In the genomic region with DNA sequence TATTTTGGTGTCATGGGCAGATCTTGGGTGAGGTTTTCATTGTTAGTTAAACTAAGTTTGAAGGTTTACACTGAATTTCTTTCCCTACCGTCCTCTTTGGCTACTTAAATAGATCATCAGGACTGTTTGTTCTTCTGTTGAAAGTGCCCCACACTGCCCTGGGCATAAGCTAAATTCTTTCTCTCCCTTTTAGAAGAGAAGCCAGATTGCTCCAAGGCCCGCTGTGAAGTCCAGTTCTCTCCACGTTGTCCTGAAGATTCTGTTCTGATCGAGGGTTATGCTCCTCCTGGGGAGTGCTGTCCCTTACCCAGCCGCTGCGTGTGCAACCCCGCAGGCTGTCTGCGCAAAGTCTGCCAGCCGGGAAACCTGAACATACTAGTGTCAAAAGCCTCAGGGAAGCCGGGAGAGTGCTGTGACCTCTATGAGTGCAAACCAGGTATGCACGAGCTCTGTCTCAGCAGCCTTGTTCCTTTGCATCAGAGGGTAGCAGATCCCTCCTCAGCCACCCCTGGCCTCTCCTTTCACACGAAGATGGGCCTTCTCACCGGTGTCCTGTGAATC, we compare ENCODE assay signal across 1 cellular context.
TF ChIP-seq lines count a peak whose summit lies in the region.

No MANE protein-coding gene starts in this region.

TF ChIP-seq in WTC11, 78 proteins besides CTCF, POLR2A, EP300 and RAD21 (continued from another document):
- TF ChIP-seq, protein P1, sequence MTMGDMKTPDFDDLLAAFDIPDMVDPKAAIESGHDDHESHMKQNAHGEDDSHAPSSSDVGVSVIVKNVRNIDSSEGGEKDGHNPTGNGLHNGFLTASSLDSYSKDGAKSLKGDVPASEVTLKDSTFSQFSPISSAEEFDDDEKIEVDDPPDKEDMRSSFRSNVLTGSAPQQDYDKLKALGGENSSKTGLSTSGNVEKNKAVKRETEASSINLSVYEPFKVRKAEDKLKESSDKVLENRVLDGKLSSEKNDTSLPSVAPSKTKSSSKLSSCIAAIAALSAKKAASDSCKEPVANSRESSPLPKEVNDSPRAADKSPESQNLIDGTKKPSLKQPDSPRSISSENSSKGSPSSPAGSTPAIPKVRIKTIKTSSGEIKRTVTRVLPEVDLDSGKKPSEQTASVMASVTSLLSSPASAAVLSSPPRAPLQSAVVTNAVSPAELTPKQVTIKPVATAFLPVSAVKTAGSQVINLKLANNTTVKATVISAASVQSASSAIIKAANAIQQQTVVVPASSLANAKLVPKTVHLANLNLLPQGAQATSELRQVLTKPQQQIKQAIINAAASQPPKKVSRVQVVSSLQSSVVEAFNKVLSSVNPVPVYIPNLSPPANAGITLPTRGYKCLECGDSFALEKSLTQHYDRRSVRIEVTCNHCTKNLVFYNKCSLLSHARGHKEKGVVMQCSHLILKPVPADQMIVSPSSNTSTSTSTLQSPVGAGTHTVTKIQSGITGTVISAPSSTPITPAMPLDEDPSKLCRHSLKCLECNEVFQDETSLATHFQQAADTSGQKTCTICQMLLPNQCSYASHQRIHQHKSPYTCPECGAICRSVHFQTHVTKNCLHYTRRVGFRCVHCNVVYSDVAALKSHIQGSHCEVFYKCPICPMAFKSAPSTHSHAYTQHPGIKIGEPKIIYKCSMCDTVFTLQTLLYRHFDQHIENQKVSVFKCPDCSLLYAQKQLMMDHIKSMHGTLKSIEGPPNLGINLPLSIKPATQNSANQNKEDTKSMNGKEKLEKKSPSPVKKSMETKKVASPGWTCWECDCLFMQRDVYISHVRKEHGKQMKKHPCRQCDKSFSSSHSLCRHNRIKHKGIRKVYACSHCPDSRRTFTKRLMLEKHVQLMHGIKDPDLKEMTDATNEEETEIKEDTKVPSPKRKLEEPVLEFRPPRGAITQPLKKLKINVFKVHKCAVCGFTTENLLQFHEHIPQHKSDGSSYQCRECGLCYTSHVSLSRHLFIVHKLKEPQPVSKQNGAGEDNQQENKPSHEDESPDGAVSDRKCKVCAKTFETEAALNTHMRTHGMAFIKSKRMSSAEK (CRISPR knock-in tag; IDR thresholded peaks at IDR 0.05; ENCODE audit: borderline replicate concordance) = no peak
- TF ChIP-seq FOXJ3 (CRISPR knock-in tag; IDR thresholded peaks at IDR 0.05; ENCODE audit: borderline replicate concordance) = no peak
- TF ChIP-seq ZNF317 (CRISPR knock-in tag; IDR thresholded peaks at IDR 0.05; ENCODE audit: borderline replicate concordance, low read depth) = no peak
- no peak for TF ChIP-seq SP1 (CRISPR knock-in tag; conservative IDR thresholded peaks at IDR 0.05)
- TF ChIP-seq, protein P2, sequence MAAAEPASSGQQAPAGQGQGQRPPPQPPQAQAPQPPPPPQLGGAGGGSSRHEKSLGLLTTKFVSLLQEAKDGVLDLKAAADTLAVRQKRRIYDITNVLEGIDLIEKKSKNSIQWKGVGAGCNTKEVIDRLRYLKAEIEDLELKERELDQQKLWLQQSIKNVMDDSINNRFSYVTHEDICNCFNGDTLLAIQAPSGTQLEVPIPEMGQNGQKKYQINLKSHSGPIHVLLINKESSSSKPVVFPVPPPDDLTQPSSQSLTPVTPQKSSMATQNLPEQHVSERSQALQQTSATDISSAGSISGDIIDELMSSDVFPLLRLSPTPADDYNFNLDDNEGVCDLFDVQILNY (CRISPR knock-in tag; IDR thresholded peaks at IDR 0.05) = no peak
- TF ChIP-seq, protein P3, sequence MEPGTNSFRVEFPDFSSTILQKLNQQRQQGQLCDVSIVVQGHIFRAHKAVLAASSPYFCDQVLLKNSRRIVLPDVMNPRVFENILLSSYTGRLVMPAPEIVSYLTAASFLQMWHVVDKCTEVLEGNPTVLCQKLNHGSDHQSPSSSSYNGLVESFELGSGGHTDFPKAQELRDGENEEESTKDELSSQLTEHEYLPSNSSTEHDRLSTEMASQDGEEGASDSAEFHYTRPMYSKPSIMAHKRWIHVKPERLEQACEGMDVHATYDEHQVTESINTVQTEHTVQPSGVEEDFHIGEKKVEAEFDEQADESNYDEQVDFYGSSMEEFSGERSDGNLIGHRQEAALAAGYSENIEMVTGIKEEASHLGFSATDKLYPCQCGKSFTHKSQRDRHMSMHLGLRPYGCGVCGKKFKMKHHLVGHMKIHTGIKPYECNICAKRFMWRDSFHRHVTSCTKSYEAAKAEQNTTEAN (CRISPR knock-in tag; IDR thresholded peaks at IDR 0.05) = no peak
- no peak for TF ChIP-seq CREB1 (CRISPR knock-in tag; IDR thresholded peaks at IDR 0.05)
- no peak for TF ChIP-seq ZNF263 (CRISPR knock-in tag; IDR thresholded peaks at IDR 0.05; ENCODE audit: low read depth)
- TF ChIP-seq, protein P4, sequence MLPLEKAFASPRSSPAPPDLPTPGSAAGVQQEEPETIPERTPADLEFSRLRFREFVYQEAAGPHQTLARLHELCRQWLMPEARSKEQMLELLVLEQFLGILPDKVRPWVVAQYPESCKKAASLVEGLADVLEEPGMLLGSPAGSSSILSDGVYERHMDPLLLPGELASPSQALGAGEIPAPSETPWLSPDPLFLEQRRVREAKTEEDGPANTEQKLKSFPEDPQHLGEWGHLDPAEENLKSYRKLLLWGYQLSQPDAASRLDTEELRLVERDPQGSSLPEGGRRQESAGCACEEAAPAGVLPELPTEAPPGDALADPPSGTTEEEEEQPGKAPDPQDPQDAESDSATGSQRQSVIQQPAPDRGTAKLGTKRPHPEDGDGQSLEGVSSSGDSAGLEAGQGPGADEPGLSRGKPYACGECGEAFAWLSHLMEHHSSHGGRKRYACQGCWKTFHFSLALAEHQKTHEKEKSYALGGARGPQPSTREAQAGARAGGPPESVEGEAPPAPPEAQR (CRISPR knock-in tag; IDR thresholded peaks at IDR 0.05) = no peak
- TF ChIP-seq NFYB (CRISPR knock-in tag; conservative IDR thresholded peaks at IDR 0.05; ENCODE audit: low read depth) = no peak
- no peak for TF ChIP-seq ZNF219 (CRISPR knock-in tag; IDR thresholded peaks at IDR 0.05; ENCODE audit: borderline replicate concordance)
